In genomic region chr2:69916151-69916550, GRCh38 we compare ENCODE assay signal across 8 cellular contexts. TPM values are rescaled to one million over a fixed set of nuclear protein-coding genes. Genes with fewer than 3 reads are reported as not detected.
DNase-seq lines count a peak whose midpoint lies in the region; ATAC-seq and TF ChIP-seq lines count a peak whose summit lies in the region.

No MANE protein-coding gene starts in this region.

- H3K4me3 ChIP-seq in BE2C (ENCODE audit: low read depth, low read length), result peak overlapping the region; percentile 70
- no peak overlapping the region for H3K4me3 ChIP-seq in KMS-11 (IDR thresholded peaks at IDR 0.05; ENCODE audit: insufficient read depth, low read depth, low read length)
- H3K4me3 ChIP-seq in colonic mucosa, result peak overlapping the region; percentile 87

- no peak overlapping the region for H3K27ac ChIP-seq in KMS-11
- H3K27ac ChIP-seq in colonic mucosa, result peak overlapping the region; percentile 89

- no peaks in the 10 kb centered on the region for H3K27me3 Mint-ChIP-seq in nephron (ENCODE audit: low read depth)

- H3K4me1 Mint-ChIP-seq in nephron, result no peaks in the 10 kb centered on the region

- peak overlapping the region; percentile 58 for H3K4me2 ChIP-seq in KMS-11

- peak overlapping the region; percentile 64 to 84 (median 81) for H3K4me3 Mint-ChIP-seq in nephron

- DNase-seq in BE2C, result no peak
- DNase-seq in colonic mucosa, result no peak
- no peak for DNase-seq in amygdala (lab: John Stamatoyannopoulos, UW)
- DNase-seq in C1 segment of cervical spinal cord (lab: John Stamatoyannopoulos, UW), result no peak

- peaks cover 5% of the 10 kb centered on the region; the same call in 1 of the 2 replicates for H3K79me2 ChIP-seq in KMS-11 (ENCODE audit: insufficient read depth, low read depth)

- no peak for TF ChIP-seq CTCF in BE2C (IDR thresholded peaks at IDR 0.05; ENCODE audit: low read depth, low read length)
- TF ChIP-seq CTCF in KMS-11 (conservative IDR thresholded peaks at IDR 0.05; ENCODE audit: low read depth, low read length), result no peak
- TF ChIP-seq CTCF in colonic mucosa (IDR thresholded peaks at IDR 0.05), result no peak
- TF ChIP-seq CTCF in nephron (IDR thresholded peaks at IDR 0.05; ENCODE audit: unreplicated experiment in 3 of 3), result no peak

- H3K27ac Mint-ChIP-seq in nephron, result no peak overlapping the region

- peak overlapping the region; percentile 99; the same call in 1 of the 2 replicates for H3K9ac ChIP-seq in KMS-11
- H3K9ac ChIP-seq in colonic mucosa (ENCODE audit: low read depth in 2 of 2, low read length in 2 of 2), result peak overlapping the region; percentile 24 to 91

- H2AFZ ChIP-seq in KMS-11 (ENCODE audit: low read depth), result peak overlapping the region; percentile 54; the same call in 1 of the 2 replicates

- H3K36me3 Mint-ChIP-seq in nephron (ENCODE audit: low read depth), result peaks cover 7% of the 10 kb centered on the region

- H3K4me1 ChIP-seq in BE2C (no peaks in the 10 kb centered on the region), KMS-11 (ENCODE audit: low read depth, poor library complexity, severe bottlenecking) (peaks cover 37% of the 10 kb centered on the region), colonic mucosa (no peaks in the 10 kb centered on the region)

- no peaks in the 10 kb centered on the region for H3K27me3 ChIP-seq in BE2C
- H3K27me3 ChIP-seq in KMS-11 (ENCODE audit: insufficient read depth, low read depth), result no peaks in the 10 kb centered on the region
- no peaks in the 10 kb centered on the region for H3K27me3 ChIP-seq in colonic mucosa

- no peaks in the 10 kb centered on the region for H4K20me1 ChIP-seq in KMS-11 (ENCODE audit: insufficient read depth)

- H3K9me3 Mint-ChIP-seq in nephron, result no peaks in the 10 kb centered on the region

- intact Hi-C loops in colonic mucosa (cut with DNase I), result no loop called here

- ATAC-seq in GM19455 (IDR thresholded peaks at IDR 0.05; ENCODE audit: unreplicated experiment) (no peak), HG03135 (IDR thresholded peaks at IDR 0.05; ENCODE audit: unreplicated experiment) (no peak)

- H3K9me3 ChIP-seq in BE2C (no peaks in the 10 kb centered on the region), colonic mucosa (no peaks in the 10 kb centered on the region)

- H3K36me3 ChIP-seq in BE2C, result no peaks in the 10 kb centered on the region
- H3K36me3 ChIP-seq in KMS-11 (ENCODE audit: insufficient read depth), result no peaks in the 10 kb centered on the region
- H3K36me3 ChIP-seq in colonic mucosa, result no peaks in the 10 kb centered on the region

RNA-seq across cellular contexts. Expression of gene MXD1, which starts 1.2 kb away (rescaled TPM):
- polyA plus RNA-seq in BE2C (2012; ENCODE audit: insufficient read depth, insufficient read length, low read depth), result 2.5 TPM
- 100 to 1,000 TPM in 1 of 2 donors, 10 to 100 TPM in 1; 57.8 to 200 TPM for total RNA-seq in colonic mucosa

RNA-seq across cellular contexts. Expression of gene SNRNP27, which starts 22.4 kb away (rescaled TPM):
- 19.1 TPM for polyA plus RNA-seq in BE2C (2012; ENCODE audit: insufficient read depth, insufficient read length, low read depth)
- 10 to 100 TPM; 30.8 to 34.8 TPM for total RNA-seq in colonic mucosa

RNA-seq across cellular contexts. Expression of gene ASPRV1, which starts 45.3 kb away (rescaled TPM):
- polyA plus RNA-seq in BE2C (2012; ENCODE audit: insufficient read depth, insufficient read length, low read depth), result 3.8 TPM
- total RNA-seq in colonic mucosa, result under 1 TPM; 0.40 to 0.82 TPM
